Comparison of ENCODE assay signal across 1 cellular context in the genomic region with DNA sequence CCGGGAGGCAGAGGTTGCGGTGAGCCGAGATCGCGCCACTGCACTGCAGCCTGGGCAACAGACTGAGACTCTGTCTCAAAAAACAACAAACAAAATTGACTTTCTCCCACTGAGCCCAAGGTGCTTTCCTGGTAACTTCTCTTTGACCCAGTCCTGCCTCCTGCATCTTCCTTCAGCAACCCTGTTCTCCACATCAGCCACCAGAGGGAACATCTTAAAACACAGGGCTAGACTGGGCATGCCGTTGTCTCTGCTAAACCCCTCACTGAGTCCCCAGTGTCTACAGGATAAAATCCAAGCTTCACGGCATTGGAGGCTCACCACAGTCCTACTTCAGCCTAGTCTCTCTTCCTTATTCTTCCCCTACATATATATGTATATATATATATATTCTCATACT.
TF ChIP-seq lines count a peak whose summit lies in the region.

No MANE protein-coding gene starts in this region.

TF ChIP-seq in GM23338, 12 proteins besides CTCF, POLR2A, EP300 and RAD21 (continued from another document):
- TF ChIP-seq, protein P1, sequence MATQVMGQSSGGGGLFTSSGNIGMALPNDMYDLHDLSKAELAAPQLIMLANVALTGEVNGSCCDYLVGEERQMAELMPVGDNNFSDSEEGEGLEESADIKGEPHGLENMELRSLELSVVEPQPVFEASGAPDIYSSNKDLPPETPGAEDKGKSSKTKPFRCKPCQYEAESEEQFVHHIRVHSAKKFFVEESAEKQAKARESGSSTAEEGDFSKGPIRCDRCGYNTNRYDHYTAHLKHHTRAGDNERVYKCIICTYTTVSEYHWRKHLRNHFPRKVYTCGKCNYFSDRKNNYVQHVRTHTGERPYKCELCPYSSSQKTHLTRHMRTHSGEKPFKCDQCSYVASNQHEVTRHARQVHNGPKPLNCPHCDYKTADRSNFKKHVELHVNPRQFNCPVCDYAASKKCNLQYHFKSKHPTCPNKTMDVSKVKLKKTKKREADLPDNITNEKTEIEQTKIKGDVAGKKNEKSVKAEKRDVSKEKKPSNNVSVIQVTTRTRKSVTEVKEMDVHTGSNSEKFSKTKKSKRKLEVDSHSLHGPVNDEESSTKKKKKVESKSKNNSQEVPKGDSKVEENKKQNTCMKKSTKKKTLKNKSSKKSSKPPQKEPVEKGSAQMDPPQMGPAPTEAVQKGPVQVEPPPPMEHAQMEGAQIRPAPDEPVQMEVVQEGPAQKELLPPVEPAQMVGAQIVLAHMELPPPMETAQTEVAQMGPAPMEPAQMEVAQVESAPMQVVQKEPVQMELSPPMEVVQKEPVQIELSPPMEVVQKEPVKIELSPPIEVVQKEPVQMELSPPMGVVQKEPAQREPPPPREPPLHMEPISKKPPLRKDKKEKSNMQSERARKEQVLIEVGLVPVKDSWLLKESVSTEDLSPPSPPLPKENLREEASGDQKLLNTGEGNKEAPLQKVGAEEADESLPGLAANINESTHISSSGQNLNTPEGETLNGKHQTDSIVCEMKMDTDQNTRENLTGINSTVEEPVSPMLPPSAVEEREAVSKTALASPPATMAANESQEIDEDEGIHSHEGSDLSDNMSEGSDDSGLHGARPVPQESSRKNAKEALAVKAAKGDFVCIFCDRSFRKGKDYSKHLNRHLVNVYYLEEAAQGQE (IDR thresholded peaks at IDR 0.05; ENCODE audit: unreplicated experiment) = no peak
- TF ChIP-seq, protein P2, sequence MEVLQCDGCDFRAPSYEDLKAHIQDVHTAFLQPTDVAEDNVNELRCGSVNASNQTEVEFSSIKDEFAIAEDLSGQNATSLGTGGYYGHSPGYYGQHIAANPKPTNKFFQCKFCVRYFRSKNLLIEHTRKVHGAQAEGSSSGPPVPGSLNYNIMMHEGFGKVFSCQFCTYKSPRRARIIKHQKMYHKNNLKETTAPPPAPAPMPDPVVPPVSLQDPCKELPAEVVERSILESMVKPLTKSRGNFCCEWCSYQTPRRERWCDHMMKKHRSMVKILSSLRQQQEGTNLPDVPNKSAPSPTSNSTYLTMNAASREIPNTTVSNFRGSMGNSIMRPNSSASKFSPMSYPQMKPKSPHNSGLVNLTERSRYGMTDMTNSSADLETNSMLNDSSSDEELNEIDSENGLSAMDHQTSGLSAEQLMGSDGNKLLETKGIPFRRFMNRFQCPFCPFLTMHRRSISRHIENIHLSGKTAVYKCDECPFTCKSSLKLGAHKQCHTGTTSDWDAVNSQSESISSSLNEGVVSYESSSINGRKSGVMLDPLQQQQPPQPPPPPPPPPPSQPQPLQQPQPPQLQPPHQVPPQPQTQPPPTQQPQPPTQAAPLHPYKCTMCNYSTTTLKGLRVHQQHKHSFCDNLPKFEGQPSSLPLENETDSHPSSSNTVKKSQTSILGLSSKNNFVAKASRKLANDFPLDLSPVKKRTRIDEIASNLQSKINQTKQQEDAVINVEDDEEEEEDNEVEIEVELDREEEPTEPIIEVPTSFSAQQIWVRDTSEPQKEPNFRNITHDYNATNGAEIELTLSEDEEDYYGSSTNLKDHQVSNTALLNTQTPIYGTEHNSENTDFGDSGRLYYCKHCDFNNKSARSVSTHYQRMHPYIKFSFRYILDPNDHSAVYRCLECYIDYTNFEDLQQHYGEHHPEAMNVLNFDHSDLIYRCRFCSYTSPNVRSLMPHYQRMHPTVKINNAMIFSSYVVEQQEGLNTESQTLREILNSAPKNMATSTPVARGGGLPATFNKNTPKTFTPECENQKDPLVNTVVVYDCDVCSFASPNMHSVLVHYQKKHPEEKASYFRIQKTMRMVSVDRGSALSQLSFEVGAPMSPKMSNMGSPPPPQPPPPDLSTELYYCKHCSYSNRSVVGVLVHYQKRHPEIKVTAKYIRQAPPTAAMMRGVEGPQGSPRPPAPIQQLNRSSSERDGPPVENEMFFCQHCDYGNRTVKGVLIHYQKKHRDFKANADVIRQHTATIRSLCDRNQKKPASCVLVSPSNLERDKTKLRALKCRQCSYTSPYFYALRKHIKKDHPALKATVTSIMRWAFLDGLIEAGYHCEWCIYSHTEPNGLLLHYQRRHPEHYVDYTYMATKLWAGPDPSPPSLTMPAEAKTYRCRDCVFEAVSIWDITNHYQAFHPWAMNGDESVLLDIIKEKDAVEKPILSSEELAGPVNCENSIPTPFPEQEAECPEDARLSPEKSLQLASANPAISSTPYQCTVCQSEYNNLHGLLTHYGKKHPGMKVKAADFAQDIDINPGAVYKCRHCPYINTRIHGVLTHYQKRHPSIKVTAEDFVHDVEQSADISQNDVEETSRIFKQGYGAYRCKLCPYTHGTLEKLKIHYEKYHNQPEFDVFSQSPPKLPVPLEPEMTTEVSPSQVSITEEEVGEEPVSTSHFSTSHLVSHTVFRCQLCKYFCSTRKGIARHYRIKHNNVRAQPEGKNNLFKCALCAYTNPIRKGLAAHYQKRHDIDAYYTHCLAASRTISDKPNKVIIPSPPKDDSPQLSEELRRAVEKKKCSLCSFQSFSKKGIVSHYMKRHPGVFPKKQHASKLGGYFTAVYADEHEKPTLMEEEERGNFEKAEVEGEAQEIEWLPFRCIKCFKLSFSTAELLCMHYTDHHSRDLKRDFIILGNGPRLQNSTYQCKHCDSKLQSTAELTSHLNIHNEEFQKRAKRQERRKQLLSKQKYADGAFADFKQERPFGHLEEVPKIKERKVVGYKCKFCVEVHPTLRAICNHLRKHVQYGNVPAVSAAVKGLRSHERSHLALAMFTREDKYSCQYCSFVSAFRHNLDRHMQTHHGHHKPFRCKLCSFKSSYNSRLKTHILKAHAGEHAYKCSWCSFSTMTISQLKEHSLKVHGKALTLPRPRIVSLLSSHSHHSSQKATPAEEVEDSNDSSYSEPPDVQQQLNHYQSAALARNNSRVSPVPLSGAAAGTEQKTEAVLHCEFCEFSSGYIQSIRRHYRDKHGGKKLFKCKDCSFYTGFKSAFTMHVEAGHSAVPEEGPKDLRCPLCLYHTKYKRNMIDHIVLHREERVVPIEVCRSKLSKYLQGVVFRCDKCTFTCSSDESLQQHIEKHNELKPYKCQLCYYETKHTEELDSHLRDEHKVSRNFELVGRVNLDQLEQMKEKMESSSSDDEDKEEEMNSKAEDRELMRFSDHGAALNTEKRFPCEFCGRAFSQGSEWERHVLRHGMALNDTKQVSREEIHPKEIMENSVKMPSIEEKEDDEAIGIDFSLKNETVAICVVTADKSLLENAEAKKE (CRISPR knock-in tag; IDR thresholded peaks at IDR 0.05) = no peak
- TF ChIP-seq, protein P3, sequence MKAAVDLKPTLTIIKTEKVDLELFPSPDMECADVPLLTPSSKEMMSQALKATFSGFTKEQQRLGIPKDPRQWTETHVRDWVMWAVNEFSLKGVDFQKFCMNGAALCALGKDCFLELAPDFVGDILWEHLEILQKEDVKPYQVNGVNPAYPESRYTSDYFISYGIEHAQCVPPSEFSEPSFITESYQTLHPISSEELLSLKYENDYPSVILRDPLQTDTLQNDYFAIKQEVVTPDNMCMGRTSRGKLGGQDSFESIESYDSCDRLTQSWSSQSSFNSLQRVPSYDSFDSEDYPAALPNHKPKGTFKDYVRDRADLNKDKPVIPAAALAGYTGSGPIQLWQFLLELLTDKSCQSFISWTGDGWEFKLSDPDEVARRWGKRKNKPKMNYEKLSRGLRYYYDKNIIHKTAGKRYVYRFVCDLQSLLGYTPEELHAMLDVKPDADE (IDR thresholded peaks at IDR 0.05) = no peak
- no peak for TF ChIP-seq NANOG (IDR thresholded peaks at IDR 0.05; ENCODE audit: borderline replicate concordance)
TF ChIP-seq in GM23338: peak in this region for 0.
